12 cellular contexts compared by ENCODE assay signal in the genomic region with DNA sequence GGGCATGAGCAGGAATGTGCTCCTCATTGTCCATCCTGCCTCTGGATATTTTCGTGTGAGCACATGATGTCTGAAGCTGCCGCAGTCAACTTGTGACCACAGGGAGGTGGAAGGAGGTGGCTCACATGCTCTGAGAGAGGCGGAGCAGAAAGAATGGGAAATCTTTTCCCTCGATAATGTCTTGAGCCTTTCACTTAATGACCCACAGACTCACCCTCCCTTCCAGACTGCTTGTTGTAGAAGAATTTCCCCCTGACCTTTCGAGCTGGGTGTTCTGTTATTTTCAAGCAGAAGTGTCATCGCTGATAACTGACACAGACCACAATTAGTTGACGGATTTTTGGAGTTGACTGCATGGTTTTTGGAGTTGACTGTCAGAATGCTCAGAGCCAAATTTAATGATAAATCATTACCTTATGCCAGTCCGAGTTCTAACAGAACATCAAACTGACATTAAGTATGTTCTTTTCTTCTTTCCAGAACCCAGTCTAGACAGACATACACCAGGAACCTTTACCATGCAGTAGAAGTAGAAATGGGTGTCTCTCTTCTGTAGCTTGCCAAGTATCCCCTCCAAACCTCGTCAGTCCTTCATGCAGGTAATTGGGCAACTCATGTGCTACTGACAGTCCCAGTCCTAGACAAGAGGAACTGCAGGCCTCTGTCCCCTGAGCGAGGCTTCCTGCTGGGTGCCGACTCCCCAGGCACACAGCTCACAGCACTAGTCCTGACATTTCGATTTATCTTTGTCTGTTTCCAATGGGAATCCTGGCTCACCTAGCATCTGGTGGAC. TPM values are rescaled to one million over a fixed set of nuclear protein-coding genes. Genes with fewer than 3 reads are reported as not detected.
DNase-seq lines count a peak whose midpoint lies in the region; ATAC-seq and TF ChIP-seq lines count a peak whose summit lies in the region.
"Had no signal": no experiment of that assay in that cellular context is flagged by ENCODE, and none has a peak within 500 bp of the region (broad histone marks: within the 10 kb centered on the region; RNA-seq: fewer than 3 reads in every experiment).

No MANE protein-coding gene starts in this region.

- H2AFZ ChIP-seq in SK-N-SH (ENCODE audit: low read depth) (no peak overlapping the region), Karpas-422 (ENCODE audit: low read length) (no peak overlapping the region)

- CTCF ChIA-PET in SK-N-SH (lab: Yijun Ruan, JAX), result interaction anchor here (2.0 kb wide), 1 partner anchor 219 kb away, joined by 6 read pairs; no protein-coding TSS in a partner anchor

- peaks cover 4% of the 10 kb centered on the region for H3K4me1 Mint-ChIP-seq in CD14-positive monocyte

- H3K9me3 ChIP-seq in SK-N-SH (no peaks in the 10 kb centered on the region), cardiac muscle cell (ENCODE audit: low read depth) (no peaks in the 10 kb centered on the region), Karpas-422 (ENCODE audit: low read length) (no peaks in the 10 kb centered on the region)
- H3K9me3 ChIP-seq: ascending aorta, pancreas had no signal

- no peak for TF ChIP-seq RAD21 in SK-N-SH (IDR thresholded peaks at IDR 0.05; ENCODE audit: low read length)

- H3K36me3 Mint-ChIP-seq in CD14-positive monocyte, result no peaks in the 10 kb centered on the region

- DNase-seq in ELF-1 (ENCODE audit: low read depth, low spot score), result peak; percentile 39
- no peak for DNase-seq in SK-N-SH
- DNase-seq in cardiac muscle cell (ENCODE audit: low read depth in 1 of 2, low spot score in 1 of 2), result peak; percentile 5 to 85
- peak; percentile 94 for DNase-seq in retinal pigment epithelial cell (ENCODE audit: low read depth)
- DNase-seq in Karpas-422, result no peak
- DNase-seq in activated CD4-positive, alpha-beta T cell treated with anti-CD3 and anti-CD28 coated beads for 48 hours, result no peak
- DNase-seq in CD14-positive monocyte (ENCODE audit: low spot score), result no peak
- DNase-seq: erythroblast, NCI-H1092 treated with DMSO at 0.1 percent for 48 hours, pancreas had no signal

- H3K79me2 ChIP-seq in SK-N-SH (ENCODE audit: insufficient read depth) (no peaks in the 10 kb centered on the region), Karpas-422 (ENCODE audit: low read length) (no peaks in the 10 kb centered on the region)

- peaks cover 4 to 17% (median 8%) of the 10 kb centered on the region in 7 donors for H3K9me3 Mint-ChIP-seq in CD14-positive monocyte

- TF ChIP-seq CTCF in SK-N-SH (IDR thresholded peaks at IDR 0.05) (no peak), cardiac muscle cell (IDR thresholded peaks at IDR 0.05; ENCODE audit: low read depth, low read length) (no peak), retinal pigment epithelial cell (conservative IDR thresholded peaks at IDR 0.05; ENCODE audit: low read depth, low read length) (no peak), CD14-positive monocyte (IDR thresholded peaks at IDR 0.05) (no peak)

- no peak overlapping the region for H3K4me3 Mint-ChIP-seq in CD14-positive monocyte

- H3K4me1 ChIP-seq in SK-N-SH (ENCODE audit: control insufficient read depth in 1 of 2, insufficient read depth in 2 of 2, low read depth in 1 of 2, low read length in 1 of 2), result no peaks in the 10 kb centered on the region; a peak in 1 of 4 replicates
- H3K4me1 ChIP-seq in cardiac muscle cell (ENCODE audit: low read depth), result no peaks in the 10 kb centered on the region
- no peaks in the 10 kb centered on the region for H3K4me1 ChIP-seq in Karpas-422 (ENCODE audit: low read length)
- H3K4me1 ChIP-seq: ascending aorta, pancreas had no signal

- no peak overlapping the region for H3K4me3 ChIP-seq in SK-N-SH (ENCODE audit: low read depth in 2 of 2, low read length in 1 of 2)
- no peak overlapping the region for H3K4me3 ChIP-seq in cardiac muscle cell
- H3K4me3 ChIP-seq in retinal pigment epithelial cell (ENCODE audit: low read length), result no peak overlapping the region
- H3K4me3 ChIP-seq in Karpas-422 (ENCODE audit: low read length), result no peak overlapping the region
- H3K4me3 ChIP-seq: ascending aorta, pancreas had no signal

- ATAC-seq in HG03196 (IDR thresholded peaks at IDR 0.05; ENCODE audit: unreplicated experiment), result no peak

- no peaks in the 10 kb centered on the region for H3F3A ChIP-seq in SK-N-SH (replicated peaks; ENCODE audit: insufficient read depth)

- H3K4me2 ChIP-seq in SK-N-SH (no peak overlapping the region), Karpas-422 (ENCODE audit: low read depth, low read length, poor library complexity, severe bottlenecking) (no peak overlapping the region)

- H3K9me2 ChIP-seq in SK-N-SH (no peaks in the 10 kb centered on the region), Karpas-422 (replicated peaks; ENCODE audit: insufficient read depth, low read length) (no peaks in the 10 kb centered on the region)

- H3K27me3 ChIP-seq in SK-N-SH (ENCODE audit: insufficient read depth) (no peaks in the 10 kb centered on the region), cardiac muscle cell (no peaks in the 10 kb centered on the region), Karpas-422 (ENCODE audit: low read length) (no peaks in the 10 kb centered on the region)
- H3K27me3 ChIP-seq: ascending aorta, pancreas had no signal

- intact Hi-C loops in CD14-positive monocyte (cut with micrococcal nuclease), result no loop called here

- H3K27ac ChIP-seq in SK-N-SH (ENCODE audit: low read depth in 2 of 2, low read length in 1 of 2) (peak overlapping the region in 1 of 2 experiments; percentile 28; a peak in 1 of 4 replicates), cardiac muscle cell (no peak overlapping the region), Karpas-422 (ENCODE audit: low read length) (no peak overlapping the region)
- H3K27ac ChIP-seq: ascending aorta, pancreas had no signal

- H3K27ac Mint-ChIP-seq in CD14-positive monocyte, result no peak overlapping the region

- H4K20me1 ChIP-seq in SK-N-SH (ENCODE audit: insufficient read depth) (no peaks in the 10 kb centered on the region), Karpas-422 (ENCODE audit: insufficient read depth, low read depth, low read length) (no peaks in the 10 kb centered on the region)

- 65% methylated on average over 12 of the region's 12 CpGs for WGBS in SK-N-SH (ENCODE audit: low lambda C conversion rate)

- TF ChIP-seq EP300 in SK-N-SH (IDR thresholded peaks at IDR 0.05; ENCODE audit: borderline replicate concordance in 1 of 2, low read depth in 1 of 2, low read length in 1 of 2), result no peak

- H3K9ac ChIP-seq in SK-N-SH (no peak overlapping the region), Karpas-422 (ENCODE audit: low read length) (no peak overlapping the region)

- no peaks in the 10 kb centered on the region for H3K36me3 ChIP-seq in SK-N-SH (replicated peaks in 1 of 2; ENCODE audit: control insufficient read depth in 1 of 2, insufficient read depth in 2 of 2, low read length in 1 of 2)
- H3K36me3 ChIP-seq in cardiac muscle cell, result no peaks in the 10 kb centered on the region
- H3K36me3 ChIP-seq in Karpas-422 (ENCODE audit: insufficient read depth, low read length), result no peaks in the 10 kb centered on the region
- H3K36me3 ChIP-seq: ascending aorta, pancreas had no signal

- POLR2A ChIA-PET in SK-N-SH (lab: Yijun Ruan, JAX), result no interaction called here

- peaks cover 0 to 2% (median 1%) of the 10 kb centered on the region in 3 donors for H3K27me3 Mint-ChIP-seq in CD14-positive monocyte (ENCODE audit: low read depth in 3 of 3)

TF ChIP-seq in SK-N-SH, 30 proteins besides CTCF, POLR2A, EP300 and RAD21:
- TF ChIP-seq TCF12 (IDR thresholded peaks at IDR 0.05) (peak; percentile 43), JUND (IDR thresholded peaks at IDR 0.05) (peak; percentile 32; the same call in 1 of the 2 replicates), SIN3A (IDR thresholded peaks at IDR 0.05; ENCODE audit: borderline replicate concordance, low read depth, low read length) (no peak), USF1 (IDR thresholded peaks at IDR 0.05; ENCODE audit: borderline replicate concordance, low read depth) (no peak)
- TF ChIP-seq, protein P1, sequence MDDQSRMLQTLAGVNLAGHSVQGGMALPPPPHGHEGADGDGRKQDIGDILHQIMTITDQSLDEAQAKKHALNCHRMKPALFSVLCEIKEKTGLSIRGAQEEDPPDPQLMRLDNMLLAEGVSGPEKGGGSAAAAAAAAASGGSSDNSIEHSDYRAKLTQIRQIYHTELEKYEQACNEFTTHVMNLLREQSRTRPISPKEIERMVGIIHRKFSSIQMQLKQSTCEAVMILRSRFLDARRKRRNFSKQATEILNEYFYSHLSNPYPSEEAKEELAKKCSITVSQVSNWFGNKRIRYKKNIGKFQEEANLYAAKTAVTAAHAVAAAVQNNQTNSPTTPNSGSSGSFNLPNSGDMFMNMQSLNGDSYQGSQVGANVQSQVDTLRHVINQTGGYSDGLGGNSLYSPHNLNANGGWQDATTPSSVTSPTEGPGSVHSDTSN (IDR thresholded peaks at IDR 0.05), result peak; percentile 51; the same call in 1 of the 2 replicates
TF ChIP-seq in SK-N-SH: peak in this region for 3.

RNA-seq across cellular contexts. Expression of gene RTTN, which starts 29.4 kb away (rescaled TPM):
- polyA plus RNA-seq in SK-N-SH (2012; rRNA removed) (4.7 and 7.1 TPM in 2 replicates), cardiac muscle cell (4.7 and 7.5 TPM in 2 replicates), CD14-positive monocyte (under 1 TPM; 0.22 to 0.25 TPM)
- 5.8 and 6.0 TPM in 2 replicates for polyA plus RNA-seq in SK-N-SH (2012; cell fraction: cytosol; rRNA removed)
- polyA plus RNA-seq in SK-N-SH (2012; cell fraction: nucleus; rRNA removed), result 9.1 and 18.1 TPM in 2 replicates
- 15.3 and 21.7 TPM in 2 replicates for total RNA-seq in cardiac muscle cell
- total RNA-seq in Karpas-422 (2014; rRNA removed; shearing (Covaris generic); ENCODE audit: low replicate concordance), result 36.4 and 57.4 TPM in 2 replicates

RNA-seq across cellular contexts. Expression of gene SOCS6, which starts 54.0 kb away (rescaled TPM):
- polyA plus RNA-seq in SK-N-SH (2012; rRNA removed) (12.1 and 15.7 TPM in 2 replicates), cardiac muscle cell (11.0 and 17.5 TPM in 2 replicates), CD14-positive monocyte (1 to 10 TPM; 4.8 TPM)
- 12.9 and 15.1 TPM in 2 replicates for polyA plus RNA-seq in SK-N-SH (2012; cell fraction: cytosol; rRNA removed)
- polyA plus RNA-seq in SK-N-SH (2012; cell fraction: nucleus; rRNA removed), result 10.4 and 11.4 TPM in 2 replicates
- 17.5 and 24.1 TPM in 2 replicates for total RNA-seq in cardiac muscle cell
- not detected in 2 replicates for total RNA-seq in Karpas-422 (2014; rRNA removed; shearing (Covaris generic); ENCODE audit: low replicate concordance)

Comparison
In these comparisons a context has a peak if more than half of its experiments do, and no peak if none do; other contexts are left out.
1. DNase-seq: peak in ELF-1 (single experiment), cardiac muscle cell (2 of 2) and retinal pigment epithelial cell (single experiment); none in SK-N-SH (single experiment), Karpas-422 (single experiment), activated CD4-positive, alpha-beta T cell treated with anti-CD3 and anti-CD28 coated beads for 48 hours (single experiment) and CD14-positive monocyte (single experiment).